Comparison of ENCODE assay signal across 8 cellular contexts in the genomic region with DNA sequence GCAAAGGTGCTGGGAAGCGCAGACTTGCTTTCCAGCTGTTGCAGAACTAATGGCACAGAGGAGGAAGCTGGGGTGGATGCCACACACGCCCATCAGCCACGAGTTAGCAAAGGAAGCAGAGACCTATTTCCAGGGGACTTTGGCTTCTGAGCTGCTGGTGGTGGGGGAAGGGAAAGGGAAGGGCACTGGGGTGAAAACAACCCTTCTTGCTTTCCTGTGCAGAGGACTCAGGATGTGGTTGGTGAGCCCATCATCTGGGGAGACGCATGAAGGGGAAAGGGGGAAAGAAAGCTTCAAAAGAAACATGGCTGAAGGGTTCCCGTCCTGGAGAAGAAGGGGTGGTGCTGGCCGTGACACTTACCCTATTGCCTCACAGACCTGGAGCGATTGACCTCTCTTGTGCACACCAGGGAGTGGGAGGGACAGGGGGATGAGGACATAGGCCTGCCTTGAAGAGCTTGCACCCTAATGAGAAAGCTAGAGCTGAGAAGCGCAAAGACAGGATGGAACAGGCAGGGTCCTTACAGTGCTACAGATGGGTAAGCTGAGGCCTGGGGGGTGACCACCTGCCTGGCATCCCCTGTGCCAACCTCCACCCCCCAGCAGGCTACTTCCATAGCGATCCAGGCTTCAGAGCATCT.
DNase-seq lines count a peak whose midpoint lies in the region; ATAC-seq and TF ChIP-seq lines count a peak whose summit lies in the region.

No MANE protein-coding gene starts in this region.

- peak overlapping the region; percentile 74 for H2AFZ ChIP-seq in OCI-LY7 (ENCODE audit: low read length)

- peak overlapping the region; percentile 38 for H3K4me2 ChIP-seq in OCI-LY7 (ENCODE audit: low read length)

- no peak overlapping the region for H3K4me3 Mint-ChIP-seq in endothelial cell (ENCODE audit: unreplicated experiment)

- peaks cover 6% of the 10 kb centered on the region for H3K27me3 Mint-ChIP-seq in endothelial cell (ENCODE audit: unreplicated experiment)

- CTCF ChIA-PET in OCI-LY7 (lab: Charles Lee; ENCODE audit: unreplicated experiment), result no interaction called here

- no peaks in the 10 kb centered on the region for H3K79me2 ChIP-seq in OCI-LY7 (ENCODE audit: insufficient read depth, low read depth, low read length)

- TF ChIP-seq CTCF in OCI-LY7 (conservative IDR thresholded peaks at IDR 0.05; ENCODE audit: low read length) (no peak), endothelial cell (IDR thresholded peaks at IDR 0.05; ENCODE audit: unreplicated experiment) (no peak), esophagus squamous epithelium (IDR thresholded peaks at IDR 0.05) (no peak)

- H3K27ac Mint-ChIP-seq in endothelial cell (ENCODE audit: unreplicated experiment), result no peak overlapping the region

- intact Hi-C loops in OCI-LY7 (cut with micrococcal nuclease; ENCODE audit: unreplicated experiment) (no loop called here), esophagus squamous epithelium (cut with DNase I) (no loop called here)

- TF ChIP-seq POLR2A in esophagus squamous epithelium (IDR thresholded peaks at IDR 0.05), result no peak

- H3K9me2 ChIP-seq in OCI-LY7 (ENCODE audit: insufficient read depth, low read length), result no peaks in the 10 kb centered on the region

- H3K9ac ChIP-seq in rectal smooth muscle tissue (ENCODE audit: low read length), result no peak overlapping the region

- no TSS peak for BruUV-seq in OCI-LY7 (replicated peaks; lab: Mats Ljungman, UMichigan)

- no peak overlapping the region for H3K27ac ChIP-seq in OCI-LY7 (ENCODE audit: low read depth, low read length, poor library complexity, severe bottlenecking)
- no peak overlapping the region for H3K27ac ChIP-seq in rectal smooth muscle tissue (ENCODE audit: low read depth, low read length)
- H3K27ac ChIP-seq in esophagus squamous epithelium, result peak overlapping the region in 1 of 4 donors; percentile 2

- peak; percentile 83 for DNase-seq in GDM1 (lab: John Stamatoyannopoulos, UW)
- peak; percentile 40 for DNase-seq in OCI-LY7 (ENCODE audit: low spot score)
- peak; percentile 7 for DNase-seq in endothelial cell (ENCODE audit: low spot score)
- DNase-seq in NCI-H510A treated with DMSO at 0.1 percent for 48 hours (lab: John Stamatoyannopoulos, UW), result no peak
- no peak for DNase-seq in esophagus squamous epithelium (lab: John Stamatoyannopoulos, UW)

- H4K20me1 ChIP-seq in OCI-LY7 (ENCODE audit: insufficient read depth, low read length), result no peaks in the 10 kb centered on the region

- H3K27me3 ChIP-seq in rectal smooth muscle tissue (ENCODE audit: control insufficient read depth, insufficient read depth, low read length) (no peaks in the 10 kb centered on the region), esophagus squamous epithelium (no peaks in the 10 kb centered on the region)

- H3K9me3 Mint-ChIP-seq in endothelial cell (ENCODE audit: unreplicated experiment), result peaks cover 7% of the 10 kb centered on the region

- POLR2A ChIA-PET in OCI-LY7 (lab: Charles Lee), result interaction anchor here (0.6 to 0.7 kb wide), 2 partner anchors 9 to 81 kb away, joined by 3 to 4 read pairs; no protein-coding TSS in a partner anchor

- WGBS in esophagus squamous epithelium, 2 donors, result 69 to 72% methylated on average over 8 to 9 of the region's 9 CpGs

- no peaks in the 10 kb centered on the region for H3K36me3 ChIP-seq in OCI-LY7 (ENCODE audit: insufficient read depth, low read length)
- no peaks in the 10 kb centered on the region for H3K36me3 ChIP-seq in rectal smooth muscle tissue (ENCODE audit: control insufficient read depth, insufficient read depth, low read length)
- H3K36me3 ChIP-seq in esophagus squamous epithelium, result no peaks in the 10 kb centered on the region

- peaks cover 22% of the 10 kb centered on the region for H3K4me1 Mint-ChIP-seq in endothelial cell (ENCODE audit: unreplicated experiment)

- peaks cover 1% of the 10 kb centered on the region; the same call in 1 of the 2 replicates for H3K9me3 ChIP-seq in OCI-LY7 (ENCODE audit: low read length)
- peaks cover 0 to 6% (median 0%) of the 10 kb centered on the region in 3 donors for H3K9me3 ChIP-seq in esophagus squamous epithelium

- H3K4me1 ChIP-seq in OCI-LY7 (ENCODE audit: insufficient read depth, low read length, poor library complexity, severe bottlenecking) (peaks cover 35% of the 10 kb centered on the region), rectal smooth muscle tissue (ENCODE audit: control insufficient read depth, insufficient read depth, low read length) (no peaks in the 10 kb centered on the region), esophagus squamous epithelium (peaks cover 0 to 26% (median 3%) of the 10 kb centered on the region in 3 donors)

- H3K4me3 ChIP-seq in OCI-LY7 (ENCODE audit: low read depth, low read length, poor library complexity, severe bottlenecking) (no peak overlapping the region), rectal smooth muscle tissue (ENCODE audit: low read length) (peak overlapping the region; percentile 33), esophagus squamous epithelium (no peak overlapping the region)

- ATAC-seq in GM18511 (IDR thresholded peaks at IDR 0.05; ENCODE audit: unreplicated experiment), result no peak
- ATAC-seq in HG03175 (IDR thresholded peaks at IDR 0.05; ENCODE audit: unreplicated experiment), result no peak

- peaks cover 4% of the 10 kb centered on the region for H3K36me3 Mint-ChIP-seq in endothelial cell (ENCODE audit: low read depth, unreplicated experiment)

Comparison
In these comparisons a context has a peak if more than half of its experiments do, and no peak if none do; other contexts are left out.
1. DNase-seq: peak in GDM1 (single experiment), OCI-LY7 (single experiment) and endothelial cell (single experiment); none in NCI-H510A treated with DMSO at 0.1 percent for 48 hours (single experiment) and esophagus squamous epithelium (single experiment).